In genomic region chr11:2572491-2573239, GRCh38 we compare ENCODE assay signal across 20 cellular contexts.
DNase-seq lines count a peak whose midpoint lies in the region; ATAC-seq and TF ChIP-seq lines count a peak whose summit lies in the region.
"Had no signal": no experiment of that assay in that cellular context is flagged by ENCODE, and none has a peak within 500 bp of the region (broad histone marks: within the 10 kb centered on the region; RNA-seq: fewer than 3 reads in every experiment).

No MANE protein-coding gene starts in this region.

- no peaks in the 10 kb centered on the region for H3K27me3 ChIP-seq in aorta (ENCODE audit: control insufficient read depth in 1 of 2, insufficient read depth in 2 of 2, low read length in 1 of 2)
- H3K27me3 ChIP-seq: SJCRH30 had no signal

- intact Hi-C loops in Right ventricle myocardium superior (cut with DNase I) (no loop called here), left cardiac atrium (cut with DNase I) (no loop called here), left ventricle myocardium superior (cut with micrococcal nuclease) (no loop called here), mucosa of descending colon (cut with DNase I, micrococcal nuclease) (no loop called here), aorta (cut with DNase I) (no loop called here)

- H3K9me3 ChIP-seq in mucosa of descending colon (no peaks in the 10 kb centered on the region), aorta (ENCODE audit: control insufficient read depth, low read length) (no peaks in the 10 kb centered on the region)

- ATAC-seq in Right ventricle myocardium superior (ENCODE audit: poor library complexity): no peak
- no peak for ATAC-seq in left cardiac atrium
- ATAC-seq in left ventricle myocardium superior: no peak
- no peak for ATAC-seq in mucosa of descending colon
- ATAC-seq in aorta (ENCODE audit: low FRiP score): peak; percentile 2
- ATAC-seq in HG03342 (IDR thresholded peaks at IDR 0.05; ENCODE audit: unreplicated experiment): no peak
- no peak for ATAC-seq in HG03097 (IDR thresholded peaks at IDR 0.05; ENCODE audit: low FRiP score, unreplicated experiment)
- ATAC-seq in GM21367 (IDR thresholded peaks at IDR 0.05; ENCODE audit: unreplicated experiment): no peak

- no peaks in the 10 kb centered on the region for H3K36me3 ChIP-seq in mucosa of descending colon (ENCODE audit: low read depth)
- H3K36me3 ChIP-seq in aorta (ENCODE audit: control insufficient read depth in 1 of 2, insufficient read depth in 2 of 2, low read length in 1 of 2): no peaks in the 10 kb centered on the region
- H3K36me3 ChIP-seq: SJCRH30 had no signal

- DNase-seq in Right ventricle myocardium superior (peak; percentile 24), left cardiac atrium (no peak), left ventricle myocardium superior (peak; percentile 20), mucosa of descending colon (peak in 2 of 3 donors; percentile 17 to 31), aorta (peak; percentile 45 to 58)
- DNase-seq: DMS 273 treated with DMSO at 0.1 percent for 48 hours, GF-D8, H9, KBM-7, MV-4-11, NCI-H1417, NCI-H187 treated with DMSO at 0.1 percent for 48 hours, NCI-H2171, NCI-H446, NCI-H69, SJCRH30 had no signal

- H3K4me3 ChIP-seq in mucosa of descending colon (no peak overlapping the region), aorta (ENCODE audit: low read length in 2 of 2) (no peak overlapping the region)
- H3K4me3 ChIP-seq: SJCRH30 had no signal

- H3K4me1 ChIP-seq in mucosa of descending colon (ENCODE audit: low read depth) (peaks cover 12% of the 10 kb centered on the region), aorta (ENCODE audit: control insufficient read depth in 1 of 2, insufficient read depth in 2 of 2, low read length in 2 of 2) (no peaks in the 10 kb centered on the region)

- no peak overlapping the region for H3K27ac ChIP-seq in aorta (ENCODE audit: low read depth in 1 of 2, low read length in 2 of 2)
- H3K27ac ChIP-seq: C4-2B, SJCRH30 had no signal

- WGBS in aorta, 2 donors: 97% methylated on average over 33 of the region's 33 CpGs

- TF ChIP-seq CTCF in mucosa of descending colon (IDR thresholded peaks at IDR 0.05): no peak
